19 cellular contexts compared by ENCODE assay signal in genomic region chrX:150257348-150258175, GRCh38.
"Had no signal": no experiment of that assay in that cellular context is flagged by ENCODE, and none has a peak within 500 bp of the region (broad histone marks: within the 10 kb centered on the region; RNA-seq: fewer than 3 reads in every experiment).

No MANE protein-coding gene starts in this region.

- H3K27ac Mint-ChIP-seq: activated B cell treated with CpG ODN at 0.5 μM for 24 hours; activated CD4-positive, alpha-beta T cell treated with anti-CD3 and anti-CD28 coated beads, Interleukin-2, amount 10 ng/mL, durations not matched to agents 24 days and 14 days; memory B cell; progenitor cell of endocrine pancreas; stimulated activated naive CD8-positive, alpha-beta T cell treated with anti-CD3 and anti-CD28 coated beads, Interleukin-15, Interleukin-2, amounts not matched to agents 100 ng/mL and 50 ng/mL, for 24 hours; T-helper 17 cell had no signal

- H3K36me3 ChIP-seq: breast epithelium, gastrocnemius medialis, heart left ventricle, left lung, suprapubic skin had no signal

- H3K27ac ChIP-seq: breast epithelium, gastrocnemius medialis, heart left ventricle, left lung, suprapubic skin had no signal

- H3K27me3 ChIP-seq: gastrocnemius medialis, left lung, suprapubic skin had no signal

- H3K27me3 Mint-ChIP-seq: activated CD4-positive, alpha-beta T cell treated with anti-CD3 and anti-CD28 coated beads, Interleukin-2, amount 10 ng/mL, durations not matched to agents 24 days and 14 days; memory B cell; naive thymus-derived CD8-positive, alpha-beta T cell; progenitor cell of endocrine pancreas; stimulated activated naive CD8-positive, alpha-beta T cell treated with anti-CD3 and anti-CD28 coated beads, Interleukin-15, Interleukin-2, amounts not matched to agents 100 ng/mL and 50 ng/mL, for 24 hours had no signal

- H3K4me2 ChIP-seq: smooth muscle cell had no signal

- DNase-seq: activated B cell treated with CpG ODN at 0.5 μM for 24 hours; activated CD4-positive, alpha-beta T cell treated with anti-CD3 and anti-CD28 coated beads, Interleukin-2, amount 10 ng/mL, durations not matched to agents 24 days and 14 days; activated naive CD4-positive, alpha-beta T cell; anterior cingulate cortex; cerebellar nuclear complex; gastrocnemius medialis; heart left ventricle; left lung; mucosa of descending colon; naive thymus-derived CD8-positive, alpha-beta T cell; right cardiac atrium; T-helper 17 cell; trophoblast cell had no signal

- H3K9me3 Mint-ChIP-seq: activated B cell treated with CpG ODN at 0.5 μM for 24 hours; activated CD4-positive, alpha-beta T cell treated with anti-CD3 and anti-CD28 coated beads, Interleukin-2, amount 10 ng/mL, durations not matched to agents 24 days and 14 days; memory B cell; naive thymus-derived CD8-positive, alpha-beta T cell; stimulated activated naive CD8-positive, alpha-beta T cell treated with anti-CD3 and anti-CD28 coated beads, Interleukin-15, Interleukin-2, amounts not matched to agents 100 ng/mL and 50 ng/mL, for 24 hours had no signal

- H3K4me3 ChIP-seq: breast epithelium, gastrocnemius medialis, heart left ventricle, left lung, mucosa of descending colon, smooth muscle cell, suprapubic skin had no signal

- H3K4me1 ChIP-seq: breast epithelium, gastrocnemius medialis, heart left ventricle, left lung, suprapubic skin had no signal

- H3K9me3 ChIP-seq: breast epithelium, gastrocnemius medialis, heart left ventricle, left lung, mucosa of descending colon, suprapubic skin had no signal

- H3K4me1 Mint-ChIP-seq: activated B cell treated with CpG ODN at 0.5 μM for 24 hours had no signal

- H3K36me3 Mint-ChIP-seq: memory B cell; naive thymus-derived CD8-positive, alpha-beta T cell had no signal

- H3K4me3 Mint-ChIP-seq: activated B cell treated with CpG ODN at 0.5 μM for 24 hours; activated CD4-positive, alpha-beta T cell treated with anti-CD3 and anti-CD28 coated beads, Interleukin-2, amount 10 ng/mL, durations not matched to agents 24 days and 14 days; memory B cell; naive thymus-derived CD8-positive, alpha-beta T cell; stimulated activated naive CD8-positive, alpha-beta T cell treated with anti-CD3 and anti-CD28 coated beads, Interleukin-15, Interleukin-2, amounts not matched to agents 100 ng/mL and 50 ng/mL, for 24 hours; T-helper 17 cell had no signal
